Comparison of ENCODE assay signal across 1 cellular context in the genomic region with DNA sequence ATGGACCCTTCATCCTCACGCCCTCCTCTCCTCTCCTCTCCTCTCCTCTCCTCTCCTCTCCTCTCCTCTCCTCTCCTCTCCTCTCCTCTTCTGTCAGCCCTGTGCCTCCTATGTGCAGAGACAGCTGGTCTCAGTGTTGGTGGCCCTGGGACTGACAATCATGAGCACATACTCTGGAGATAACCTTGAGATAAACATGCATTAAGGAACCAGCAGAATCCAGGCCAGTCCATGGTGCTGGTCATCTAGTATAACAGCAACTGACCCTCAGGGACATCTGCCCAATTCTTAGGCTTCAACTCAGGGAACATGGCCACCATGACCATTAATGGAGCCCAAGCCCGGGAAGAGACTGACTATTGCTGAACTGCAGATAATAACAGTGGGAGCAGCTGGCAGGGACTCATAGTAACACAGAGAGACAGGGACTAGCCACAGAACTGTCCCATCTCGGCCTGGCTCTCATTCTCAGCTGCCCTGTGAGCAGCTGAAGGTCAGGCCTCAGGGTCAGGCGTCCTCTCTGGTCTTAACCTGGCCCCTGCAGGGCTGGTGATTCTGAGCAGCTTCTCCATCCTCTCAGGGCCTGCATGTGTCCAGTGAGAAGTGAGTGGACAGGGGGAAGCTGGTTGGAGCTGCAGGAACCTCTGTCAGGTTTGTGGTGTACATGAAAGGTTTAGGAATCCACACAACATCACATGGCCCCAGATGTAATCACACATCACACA.
TF ChIP-seq lines count a peak whose summit lies in the region.

No MANE protein-coding gene starts in this region.

TF ChIP-seq in A549, 52 proteins besides CTCF, POLR2A, EP300 and RAD21 (continued from another document):
- no peak for TF ChIP-seq HOXB5 (CRISPR knock-in tag; IDR thresholded peaks at IDR 0.05)
- no peak for TF ChIP-seq FOSB (CRISPR knock-in tag; IDR thresholded peaks at IDR 0.05)
- TF ChIP-seq SMC3 (IDR thresholded peaks at IDR 0.05) = no peak
- TF ChIP-seq, protein P1, sequence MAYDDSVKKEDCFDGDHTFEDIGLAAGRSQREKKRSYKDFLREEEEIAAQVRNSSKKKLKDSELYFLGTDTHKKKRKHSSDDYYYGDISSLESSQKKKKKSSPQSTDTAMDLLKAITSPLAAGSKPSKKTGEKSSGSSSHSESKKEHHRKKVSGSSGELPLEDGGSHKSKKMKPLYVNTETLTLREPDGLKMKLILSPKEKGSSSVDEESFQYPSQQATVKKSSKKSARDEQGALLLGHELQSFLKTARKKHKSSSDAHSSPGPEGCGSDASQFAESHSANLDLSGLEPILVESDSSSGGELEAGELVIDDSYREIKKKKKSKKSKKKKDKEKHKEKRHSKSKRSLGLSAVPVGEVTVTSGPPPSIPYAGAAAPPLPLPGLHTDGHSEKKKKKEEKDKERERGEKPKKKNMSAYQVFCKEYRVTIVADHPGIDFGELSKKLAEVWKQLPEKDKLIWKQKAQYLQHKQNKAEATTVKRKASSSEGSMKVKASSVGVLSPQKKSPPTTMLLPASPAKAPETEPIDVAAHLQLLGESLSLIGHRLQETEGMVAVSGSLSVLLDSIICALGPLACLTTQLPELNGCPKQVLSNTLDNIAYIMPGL (CRISPR knock-in tag; IDR thresholded peaks at IDR 0.05; ENCODE audit: borderline replicate concordance) = no peak
- no peak for TF ChIP-seq FOXS1 (CRISPR knock-in tag; IDR thresholded peaks at IDR 0.05)
- TF ChIP-seq RFX5 (IDR thresholded peaks at IDR 0.05) = no peak
- no peak for TF ChIP-seq EHF (CRISPR knock-in tag; IDR thresholded peaks at IDR 0.05)
- no peak for TF ChIP-seq TP53 (CRISPR knock-in tag; IDR thresholded peaks at IDR 0.05)
- TF ChIP-seq CEBPB (IDR thresholded peaks at IDR 0.05) = no peak
- no peak for TF ChIP-seq ZSCAN20 (CRISPR knock-in tag; IDR thresholded peaks at IDR 0.05)
- TF ChIP-seq, protein P2, sequence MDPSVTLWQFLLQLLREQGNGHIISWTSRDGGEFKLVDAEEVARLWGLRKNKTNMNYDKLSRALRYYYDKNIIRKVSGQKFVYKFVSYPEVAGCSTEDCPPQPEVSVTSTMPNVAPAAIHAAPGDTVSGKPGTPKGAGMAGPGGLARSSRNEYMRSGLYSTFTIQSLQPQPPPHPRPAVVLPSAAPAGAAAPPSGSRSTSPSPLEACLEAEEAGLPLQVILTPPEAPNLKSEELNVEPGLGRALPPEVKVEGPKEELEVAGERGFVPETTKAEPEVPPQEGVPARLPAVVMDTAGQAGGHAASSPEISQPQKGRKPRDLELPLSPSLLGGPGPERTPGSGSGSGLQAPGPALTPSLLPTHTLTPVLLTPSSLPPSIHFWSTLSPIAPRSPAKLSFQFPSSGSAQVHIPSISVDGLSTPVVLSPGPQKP (IDR thresholded peaks at IDR 0.05; ENCODE audit: low read depth, low read length) = no peak
- TF ChIP-seq ESRRA (IDR thresholded peaks at IDR 0.05; ENCODE audit: borderline replicate concordance, low read length) = no peak
- TF ChIP-seq, protein P3, sequence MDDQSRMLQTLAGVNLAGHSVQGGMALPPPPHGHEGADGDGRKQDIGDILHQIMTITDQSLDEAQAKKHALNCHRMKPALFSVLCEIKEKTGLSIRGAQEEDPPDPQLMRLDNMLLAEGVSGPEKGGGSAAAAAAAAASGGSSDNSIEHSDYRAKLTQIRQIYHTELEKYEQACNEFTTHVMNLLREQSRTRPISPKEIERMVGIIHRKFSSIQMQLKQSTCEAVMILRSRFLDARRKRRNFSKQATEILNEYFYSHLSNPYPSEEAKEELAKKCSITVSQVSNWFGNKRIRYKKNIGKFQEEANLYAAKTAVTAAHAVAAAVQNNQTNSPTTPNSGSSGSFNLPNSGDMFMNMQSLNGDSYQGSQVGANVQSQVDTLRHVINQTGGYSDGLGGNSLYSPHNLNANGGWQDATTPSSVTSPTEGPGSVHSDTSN (IDR thresholded peaks at IDR 0.05) = no peak
